ENCODE assay signal across 8 cellular contexts in the genomic region with DNA sequence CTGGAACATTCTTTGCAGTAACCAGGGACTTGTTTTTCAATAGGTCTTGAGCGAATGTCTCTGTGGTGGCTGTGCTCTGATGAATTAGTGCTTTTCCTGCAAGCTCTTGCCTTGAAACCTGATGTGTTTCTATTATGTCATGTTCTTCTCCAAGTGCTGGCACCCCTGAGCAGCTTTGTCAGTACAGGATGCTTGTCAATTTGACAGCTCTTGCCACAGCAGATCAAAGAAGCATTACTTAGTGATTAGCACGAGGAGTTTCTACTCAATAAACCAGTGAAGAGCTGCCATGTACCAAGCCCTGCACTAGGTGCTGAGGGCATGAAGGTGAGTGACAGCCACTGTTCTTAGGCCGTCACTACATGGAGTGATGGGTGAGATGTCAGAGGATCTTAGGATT.
"Had no signal": no experiment of that assay in that cellular context is flagged by ENCODE, and none has a peak within 500 bp of the region (broad histone marks: within the 10 kb centered on the region; RNA-seq: fewer than 3 reads in every experiment).

No MANE protein-coding gene starts in this region.

- DNase-seq: GDM1, GF-D8 had no signal

- FAIRE-seq: G401.6, GM12878, GM12891, GM12892, GM18507, GM19239 had no signal

- H3K4me3 ChIP-seq: GM12878 had no signal
